Comparison of ENCODE assay signal across 13 cellular contexts in genomic region chr7:47520408-47520807, GRCh38.
DNase-seq lines count a peak whose midpoint lies in the region; ATAC-seq and TF ChIP-seq lines count a peak whose summit lies in the region.
"Had no signal": no experiment of that assay in that cellular context is flagged by ENCODE, and none has a peak within 500 bp of the region (broad histone marks: within the 10 kb centered on the region; RNA-seq: fewer than 3 reads in every experiment).

No MANE protein-coding gene starts in this region.

- no peaks in the 10 kb centered on the region for H3K9me3 Mint-ChIP-seq in T-cell
- H3K9me3 Mint-ChIP-seq: activated CD8-positive, alpha-beta T cell treated with anti-CD3 and anti-CD28 coated beads for 36 hours had no signal

- POLR2A ChIA-PET in T-cell (lab: Charles Lee): no interaction called here

- CTCF ChIA-PET in T-cell (lab: Charles Lee): no interaction called here

- H3K27me3 ChIP-seq in RWPE2 (ENCODE audit: insufficient read depth, poor library complexity, severe bottlenecking): no peaks in the 10 kb centered on the region
- no peaks in the 10 kb centered on the region for H3K27me3 ChIP-seq in ovary

- TF ChIP-seq CTCF in RWPE2 (IDR thresholded peaks at IDR 0.05; ENCODE audit: poor library complexity, severe bottlenecking) (no peak), ovary (IDR thresholded peaks at IDR 0.05) (no peak)

- H3K4me1 Mint-ChIP-seq in T-cell: no peaks in the 10 kb centered on the region
- H3K4me1 Mint-ChIP-seq in T-helper 17 cell: no peaks in the 10 kb centered on the region
- H3K4me1 Mint-ChIP-seq: CD4-positive, CD25-positive, alpha-beta regulatory T cell had no signal

- TF ChIP-seq EP300 in ovary (IDR thresholded peaks at IDR 0.05): no peak

- 2 to 12% (median 3%) methylated on average over 8 of the region's 8 CpGs for WGBS in ovary, 3 donors

- H3K27ac Mint-ChIP-seq in T-cell (no peak overlapping the region), T-helper 17 cell (no peak overlapping the region)
- H3K27ac Mint-ChIP-seq: activated CD8-positive, alpha-beta T cell treated with anti-CD3 and anti-CD28 coated beads for 36 hours; CD4-positive, CD25-positive, alpha-beta regulatory T cell had no signal

- peaks cover 11% of the 10 kb centered on the region; the same call in 1 of the 2 replicates for H3K36me3 ChIP-seq in RWPE2 (ENCODE audit: low read depth)
- H3K36me3 ChIP-seq in ovary: no peaks in the 10 kb centered on the region

- DNase-seq in AG08395 (ENCODE audit: low spot score) (peak; percentile 89), RWPE2 (ENCODE audit: low spot score) (no peak), Right ventricle myocardium superior (peak; percentile 71), ovary (peak; percentile 58 to 87 (median 65)), T-cell (no peak), T-helper 17 cell (no peak)
- DNase-seq: activated CD8-positive, alpha-beta T cell treated with anti-CD3 and anti-CD28 coated beads for 36 hours; CD4-positive, CD25-positive, alpha-beta regulatory T cell; NCI-H2107; SHP77 treated with DMSO at 0.1 percent for 48 hours had no signal

- H3K27me3 Mint-ChIP-seq in T-cell: no peaks in the 10 kb centered on the region
- H3K27me3 Mint-ChIP-seq in T-helper 17 cell: no peaks in the 10 kb centered on the region
- H3K27me3 Mint-ChIP-seq: activated CD8-positive, alpha-beta T cell treated with anti-CD3 and anti-CD28 coated beads for 36 hours; CD4-positive, CD25-positive, alpha-beta regulatory T cell had no signal

- no peaks in the 10 kb centered on the region for H3K9me3 ChIP-seq in RWPE2 (ENCODE audit: severe bottlenecking)
- no peaks in the 10 kb centered on the region for H3K9me3 ChIP-seq in ovary
- no peaks in the 10 kb centered on the region for H3K9me3 ChIP-seq in T-helper 17 cell (ENCODE audit: control insufficient read depth, low read length, poor library complexity, severe bottlenecking)

- H3K36me3 Mint-ChIP-seq in T-cell (no peaks in the 10 kb centered on the region), T-helper 17 cell (ENCODE audit: low read depth) (no peaks in the 10 kb centered on the region)
- H3K36me3 Mint-ChIP-seq: CD4-positive, CD25-positive, alpha-beta regulatory T cell had no signal

- H3K4me1 ChIP-seq in RWPE2 (ENCODE audit: insufficient read depth, poor library complexity, severe bottlenecking) (no peaks in the 10 kb centered on the region), ovary (ENCODE audit: insufficient read depth) (peaks cover 27% of the 10 kb centered on the region)

- H3K4me3 Mint-ChIP-seq in T-cell (no peak overlapping the region), T-helper 17 cell (no peak overlapping the region)
- H3K4me3 Mint-ChIP-seq: activated CD8-positive, alpha-beta T cell treated with anti-CD3 and anti-CD28 coated beads for 36 hours; CD4-positive, CD25-positive, alpha-beta regulatory T cell had no signal

- ATAC-seq in RWPE2 (ENCODE audit: low read depth): no peak
- peak; percentile 81 for ATAC-seq in Right ventricle myocardium superior (ENCODE audit: poor library complexity)
- ATAC-seq in T-cell (replicated peaks in 1 of 4): no peak
- ATAC-seq in GM21619 (IDR thresholded peaks at IDR 0.05; ENCODE audit: unreplicated experiment): no peak
- no peak for ATAC-seq in HG03432 (IDR thresholded peaks at IDR 0.05; ENCODE audit: unreplicated experiment)
- ATAC-seq in T-helper 17 cell: no peak
- ATAC-seq: activated CD8-positive, alpha-beta T cell treated with anti-CD3 and anti-CD28 coated beads for 36 hours; GM12878 had no signal

- intact Hi-C loops in Right ventricle myocardium superior (cut with DNase I): no loop called here
- intact Hi-C loops in ovary (cut with DNase I): no loop called here

- no peak for TF ChIP-seq POLR2A in ovary (IDR thresholded peaks at IDR 0.05)

- H3K4me3 ChIP-seq in RWPE2 (ENCODE audit: severe bottlenecking) (no peak overlapping the region), ovary (no peak overlapping the region)
- H3K4me3 ChIP-seq: GM12878 had no signal

- H3K27ac ChIP-seq in RWPE2 (ENCODE audit: poor library complexity, severe bottlenecking) (peak overlapping the region; percentile 22), ovary (peak overlapping the region; percentile 20 to 70)

Comparison
In these comparisons a context has a peak if more than half of its experiments do, and no peak if none do; other contexts are left out.
1. DNase-seq: peak in AG08395 (single experiment), Right ventricle myocardium superior (single experiment) and ovary (5 of 5); none in RWPE2 (single experiment), T-cell (0 of 34) and T-helper 17 cell (0 of 3).